23 cellular contexts compared by ENCODE assay signal in the genomic region with DNA sequence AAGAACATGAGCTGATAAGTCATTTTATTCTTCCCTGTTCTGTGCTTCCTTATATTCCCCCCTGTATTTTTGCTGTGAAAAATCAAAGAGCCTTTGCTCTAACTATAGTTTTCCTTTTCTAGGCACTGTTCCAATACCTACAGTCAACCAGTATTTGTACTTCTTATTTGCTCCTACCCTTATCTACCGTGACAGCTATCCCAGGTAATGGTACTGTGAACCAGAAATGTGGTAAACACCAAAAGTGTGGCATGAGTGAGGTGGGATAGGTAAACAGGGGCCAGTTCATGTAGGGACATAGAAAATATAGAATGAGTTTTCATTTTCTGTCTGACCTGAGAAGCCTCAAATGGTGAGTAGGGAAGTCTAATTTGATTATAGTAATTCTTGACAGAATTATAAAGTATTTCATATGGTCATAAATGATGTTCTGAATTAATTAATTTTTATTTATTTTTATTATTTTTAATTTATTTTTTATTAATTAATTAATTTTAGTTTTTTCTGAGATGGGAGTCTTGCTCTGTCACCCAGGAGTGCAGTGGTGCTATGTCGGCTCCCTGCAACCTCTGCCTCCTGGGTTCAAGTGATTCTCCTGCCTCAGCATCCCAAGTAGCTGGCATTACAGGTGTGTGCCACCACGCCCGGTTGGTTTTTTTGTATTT. TPM values are rescaled to one million over a fixed set of nuclear protein-coding genes. Genes with fewer than 3 reads are reported as not detected.
A peak's percentile ranks its signal among the peaks of the same experiment; 100 is the strongest.
DNase-seq lines count a peak whose midpoint lies in the region; ATAC-seq, FAIRE-seq and TF ChIP-seq lines count a peak whose summit lies in the region.
"Had no signal": no experiment of that assay in that cellular context is flagged by ENCODE, and none has a peak within 500 bp of the region (broad histone marks: within the 10 kb centered on the region; RNA-seq: fewer than 3 reads in every experiment).

No MANE protein-coding gene starts in this region.

- no peak overlapping the region for H3K4me3 Mint-ChIP-seq in WTC11
- H3K4me3 Mint-ChIP-seq: CD4-positive, CD25-positive, alpha-beta regulatory T cell; CD8-positive, alpha-beta memory T cell had no signal

- peaks cover 0 to 25% (median 0%) of the 10 kb centered on the region in 3 donors for H3K36me3 ChIP-seq in pancreas

- no peaks in the 10 kb centered on the region for H3K4me1 Mint-ChIP-seq in WTC11

- H3K4me1 ChIP-seq in pancreas: peaks cover 0 to 6% (median 6%) of the 10 kb centered on the region in 3 donors
- H3K4me1 ChIP-seq: BE2C had no signal

- H3K4me3 ChIP-seq in pancreas: no peak overlapping the region

- no peaks in the 10 kb centered on the region for H3K9me3 Mint-ChIP-seq in WTC11
- H3K9me3 Mint-ChIP-seq: CD4-positive, CD25-positive, alpha-beta regulatory T cell; CD8-positive, alpha-beta memory T cell had no signal

- TF ChIP-seq CTCF in WTC11 (IDR thresholded peaks at IDR 0.05): no peak
- no peak for TF ChIP-seq CTCF in pancreas (IDR thresholded peaks at IDR 0.05)

- POLR2A ChIA-PET in WTC11 (lab: Charles Lee): no interaction called here

- H3K9me3 ChIP-seq in pancreas: no peaks in the 10 kb centered on the region
- H3K9me3 ChIP-seq: BE2C had no signal

- H3K27me3 Mint-ChIP-seq in WTC11 (ENCODE audit: low read depth): no peaks in the 10 kb centered on the region
- H3K27me3 Mint-ChIP-seq: CD4-positive, CD25-positive, alpha-beta regulatory T cell; CD8-positive, alpha-beta memory T cell had no signal

- no peaks in the 10 kb centered on the region for H3K27me3 ChIP-seq in pancreas
- H3K27me3 ChIP-seq: BE2C had no signal

- intact Hi-C loops in left colon (cut with DNase I, micrococcal nuclease) (no loop called here), pancreas (cut with DNase I) (no loop called here)

- CTCF ChIA-PET in WTC11 (lab: Charles Lee): no interaction called here

- H3K27ac ChIP-seq in pancreas: no peak overlapping the region

- no peak for DNase-seq in RCC 7860 (ENCODE audit: low spot score)
- no peak for DNase-seq in WTC11 (ENCODE audit: low spot score)
- no peak for DNase-seq in left colon
- no peak for DNase-seq in pancreas
- DNase-seq in HCEC 1CT: no peak
- no peak for DNase-seq in islet precursor cell
- no peak for DNase-seq in SW 1271 (lab: John Stamatoyannopoulos, UW)
- DNase-seq: ACHN; BE2C; C1 segment of cervical spinal cord; CD4-positive, CD25-positive, alpha-beta regulatory T cell; CD8-positive, alpha-beta memory T cell; COR-L47; DMS 273 treated with DMSO at 0.1 percent for 48 hours; DMS79; GDM1; GOT3; H7 had no signal

- 65 to 77% methylated on average over 4 of the region's 4 CpGs for WGBS in pancreas, 2 donors

- FAIRE-seq in RCC 7860 (lab: Jason Lieb, UNC) (peak; percentile 7), pancreas (lab: Jason Lieb, UNC) (no peak)
- FAIRE-seq: A204.1, GM12892, GM18507 had no signal

- no peak for ATAC-seq in WTC11
- peak; percentile 24 for ATAC-seq in left colon
- ATAC-seq in pancreas: peak; percentile 60 to 94 (median 77)
- ATAC-seq in GM19463 (IDR thresholded peaks at IDR 0.05; ENCODE audit: unreplicated experiment): no peak

- no peaks in the 10 kb centered on the region for H3K36me3 Mint-ChIP-seq in WTC11

- H3K27ac Mint-ChIP-seq in WTC11: no peak overlapping the region
- H3K27ac Mint-ChIP-seq: CD4-positive, CD25-positive, alpha-beta regulatory T cell had no signal

TF ChIP-seq in WTC11, 78 proteins besides CTCF, POLR2A, EP300 and RAD21:
- TF ChIP-seq CREM (CRISPR knock-in tag; IDR thresholded peaks at IDR 0.05): no peak
- peak; percentile 95 for TF ChIP-seq HMGA2 (CRISPR knock-in tag; IDR thresholded peaks at IDR 0.05)
TF ChIP-seq in WTC11: peak in this region for 1.

RNA-seq across cellular contexts. Expression of a gene that starts 22.9 kb away (rescaled TPM):
- total RNA-seq in WTC11 (2021) (0.18 TPM in 1 of 3 replicates, not detected in the others), left colon (10 to 100 TPM in 1 of 2 donors, 1 to 10 TPM in 1; 3.8 to 12.5 TPM), pancreas (under 1 TPM in 4 of 6 donors, not detected in 2; 0.09 to 0.42 (median 0.30) TPM)
- polyA plus RNA-seq in pancreas: under 1 TPM; 0.34 to 0.45 TPM
- total RNA-seq: CD4-positive, CD25-positive, alpha-beta regulatory T cell; Daoy had no signal
- polyA plus RNA-seq: CD4-positive, CD25-positive, alpha-beta regulatory T cell; CD8-positive, alpha-beta memory T cell had no signal

RNA-seq across cellular contexts. Expression of a gene that starts 49.3 kb away (rescaled TPM):
- total RNA-seq in WTC11 (2021): 2.3 to 3.0 TPM (median 2.7 TPM) in 3 replicates
- 10 to 100 TPM; 29.5 to 31.6 TPM for total RNA-seq in left colon
- total RNA-seq in pancreas: 10 to 100 TPM; 29.7 to 66.8 (median 43.1) TPM
- 10 to 100 TPM in 1 of 2 donors, 1 to 10 TPM in 1; 6.8 to 12.9 TPM for polyA plus RNA-seq in pancreas

Comparison
In these comparisons a context has a peak if more than half of its experiments do, and no peak if none do; other contexts are left out.
1. ATAC-seq: peak in left colon (single experiment) and pancreas (4 of 4); none in WTC11 (single experiment) and GM19463 (single experiment).